1 cellular context compared by ENCODE assay signal in the genomic region with DNA sequence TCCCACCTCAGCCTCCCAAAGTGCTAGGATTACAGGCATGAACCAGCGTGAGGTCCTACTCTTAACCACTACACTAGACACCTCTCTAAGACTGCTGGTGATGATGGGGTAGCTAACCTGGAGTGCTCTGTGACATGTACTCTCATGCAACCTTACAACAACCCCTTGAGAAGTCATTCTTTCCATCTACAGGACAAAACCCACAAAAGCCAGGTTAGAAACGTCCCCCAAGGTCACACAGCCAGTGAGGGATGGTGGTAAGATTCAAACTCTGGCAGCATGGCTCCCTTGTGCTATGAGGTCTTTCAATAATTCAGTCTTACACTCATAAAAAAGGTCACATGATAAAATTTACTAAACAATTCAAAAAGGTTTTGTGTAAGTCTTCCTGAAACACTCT.
A peak's percentile ranks its signal among the peaks of the same experiment; 100 is the strongest.
TF ChIP-seq lines count a peak whose summit lies in the region.

No MANE protein-coding gene starts in this region.

TF ChIP-seq in GM12878, 131 proteins besides CTCF, POLR2A, EP300 and RAD21 (continued from another document):
- TF ChIP-seq RELB (IDR thresholded peaks at IDR 0.05; ENCODE audit: low read depth) (no peak), BHLHE40 (IDR thresholded peaks at IDR 0.05; ENCODE audit: borderline replicate concordance in 1 of 2, low read depth in 2 of 2, low read length in 1 of 2) (no peak), CBX5 (IDR thresholded peaks at IDR 0.05; ENCODE audit: low read depth) (no peak), NR2F1 (conservative IDR thresholded peaks at IDR 0.05) (no peak), SREBF1 (IDR thresholded peaks at IDR 0.05; ENCODE audit: low read length) (no peak), WRNIP1 (IDR thresholded peaks at IDR 0.05; ENCODE audit: borderline replicate concordance, low read depth, low read length) (no peak), ZSCAN29 (IDR thresholded peaks at IDR 0.05) (no peak), FOXK2 (IDR thresholded peaks at IDR 0.05) (no peak), HDAC2 (IDR thresholded peaks at IDR 0.05) (no peak), HDGF (IDR thresholded peaks at IDR 0.05) (peak; percentile 47; the same call in 1 of the 2 replicates), MEF2B (IDR thresholded peaks at IDR 0.05; ENCODE audit: partially characterized antibody, poor library complexity, severe bottlenecking) (no peak), YBX1 (IDR thresholded peaks at IDR 0.05) (no peak)
TF ChIP-seq in GM12878: peak in this region for 6.
